ENCODE assay signal across 15 cellular contexts in genomic region chr6:13796781-13797180, GRCh38.
"Had no signal": no experiment of that assay in that cellular context is flagged by ENCODE, and none has a peak within 500 bp of the region (broad histone marks: within the 10 kb centered on the region; RNA-seq: fewer than 3 reads in every experiment).

No MANE protein-coding gene starts in this region.

- H3K4me3 ChIP-seq: dorsolateral prefrontal cortex, heart right ventricle, right atrium auricular region, upper lobe of left lung had no signal

- DNase-seq: activated CD4-positive, alpha-beta T cell treated with anti-CD3 and anti-CD28 coated beads for 1 hour; activated CD4-positive, alpha-beta T cell treated with anti-CD3 and anti-CD28 coated beads, Interleukin-2, amount 50 U/mL, for 48 hours; activated CD8-positive, alpha-beta memory T cell treated with anti-CD3 and anti-CD28 coated beads, Interleukin-2, amount 10 ng/mL, durations not matched to agents 7 days and 5 days; activated effector memory CD4-positive, alpha-beta T cell treated with anti-CD3 and anti-CD28 coated beads, Interleukin-2, amount 50 U/mL, for 16 hours; activated T-cell treated with anti-CD3 and anti-CD28 coated beads, Interleukin-2, amount 50 U/mL, for 4 hours; amygdala; dorsolateral prefrontal cortex; heart right ventricle; islet precursor cell; left ventricle myocardium superior; upper lobe of left lung had no signal

- H3K4me3 Mint-ChIP-seq: activated CD8-positive, alpha-beta memory T cell treated with anti-CD3 and anti-CD28 coated beads, Interleukin-2, amount 10 ng/mL, durations not matched to agents 7 days and 5 days; activated naive CD8-positive, alpha-beta T cell; activated T-cell treated with anti-CD3 and anti-CD28 coated beads, Interleukin-2, amount 50 U/mL, for 4 hours; stimulated activated memory B cell treated with anti-CD40 and anti-IgM and Interleukin-4, amounts not matched to agents 10 μg/mL and 1 μg/mL and 100 μg/mL, for 72 hours had no signal

- ATAC-seq: activated CD8-positive, alpha-beta memory T cell treated with anti-CD3 and anti-CD28 coated beads, Interleukin-2, amount 10 ng/mL, durations not matched to agents 7 days and 5 days; activated T-cell treated with anti-CD3 and anti-CD28 coated beads, Interleukin-2, amount 50 U/mL, for 4 hours; heart right ventricle; left ventricle myocardium superior; stimulated activated memory B cell treated with anti-CD40 and anti-IgM and Interleukin-4, amounts not matched to agents 10 μg/mL and 1 μg/mL and 100 μg/mL, for 72 hours had no signal

- H3K36me3 ChIP-seq: neutrophil had no signal

- H3K27me3 ChIP-seq: dorsolateral prefrontal cortex, heart right ventricle, neutrophil, right atrium auricular region, upper lobe of left lung had no signal

- H3K27ac ChIP-seq: dorsolateral prefrontal cortex, heart right ventricle, neutrophil, right atrium auricular region, upper lobe of left lung had no signal

- H3K27me3 Mint-ChIP-seq: activated CD8-positive, alpha-beta memory T cell treated with anti-CD3 and anti-CD28 coated beads, Interleukin-2, amount 10 ng/mL, durations not matched to agents 7 days and 5 days; activated naive CD8-positive, alpha-beta T cell; stimulated activated memory B cell treated with anti-CD40 and anti-IgM and Interleukin-4, amounts not matched to agents 10 μg/mL and 1 μg/mL and 100 μg/mL, for 72 hours had no signal

- H3K27ac Mint-ChIP-seq: activated CD8-positive, alpha-beta memory T cell treated with anti-CD3 and anti-CD28 coated beads, Interleukin-2, amount 10 ng/mL, durations not matched to agents 7 days and 5 days; activated naive CD8-positive, alpha-beta T cell; stimulated activated memory B cell treated with anti-CD40 and anti-IgM and Interleukin-4, amounts not matched to agents 10 μg/mL and 1 μg/mL and 100 μg/mL, for 72 hours had no signal

- H3K4me1 ChIP-seq: right atrium auricular region, upper lobe of left lung had no signal

- H3K9me3 ChIP-seq: heart right ventricle, neutrophil, right atrium auricular region, upper lobe of left lung had no signal

- H3K9me3 Mint-ChIP-seq: activated T-cell treated with anti-CD3 and anti-CD28 coated beads, Interleukin-2, amount 50 U/mL, for 4 hours; stimulated activated memory B cell treated with anti-CD40 and anti-IgM and Interleukin-4, amounts not matched to agents 10 μg/mL and 1 μg/mL and 100 μg/mL, for 72 hours had no signal
